In genomic region chr14:105430042-105430441, GRCh38 we compare ENCODE assay signal across 3 cellular contexts.
TF ChIP-seq lines count a peak whose summit lies in the region.

No MANE protein-coding gene starts in this region.

TF ChIP-seq in A549, 52 proteins besides CTCF, POLR2A, EP300 and RAD21:
- TF ChIP-seq JUN (IDR thresholded peaks at IDR 0.05), result no peak
- TF ChIP-seq SMC3 (IDR thresholded peaks at IDR 0.05), result no peak
- TF ChIP-seq FOXS1 (CRISPR knock-in tag; IDR thresholded peaks at IDR 0.05), result no peak
- TF ChIP-seq CHD2 (IDR thresholded peaks at IDR 0.05; ENCODE audit: low read length, partially characterized antibody), result no peak
TF ChIP-seq in A549: peak in this region for 0.

TF ChIP-seq in HCT116, 20 proteins besides CTCF, POLR2A, EP300 and RAD21:
- TF ChIP-seq SIN3A (IDR thresholded peaks at IDR 0.05; ENCODE audit: low read depth) (no peak), CEBPB (IDR thresholded peaks at IDR 0.05; ENCODE audit: low read depth) (no peak), SP1 (IDR thresholded peaks at IDR 0.05; ENCODE audit: low read depth) (no peak), FOSL1 (IDR thresholded peaks at IDR 0.05; ENCODE audit: low read depth) (no peak), ELF1 (IDR thresholded peaks at IDR 0.05; ENCODE audit: borderline replicate concordance, low read depth) (no peak), ZNF274 (IDR thresholded peaks at IDR 0.05; ENCODE audit: low read depth, low read length) (no peak), TCF7L2 (IDR thresholded peaks at IDR 0.05; ENCODE audit: borderline replicate concordance, extremely low read depth, insufficient read depth, insufficient read length) (no peak), JUND (IDR thresholded peaks at IDR 0.05) (no peak), EZH2phosphoT487 (IDR thresholded peaks at IDR 0.05; ENCODE audit: borderline replicate concordance) (no peak)
- TF ChIP-seq, protein P1, sequence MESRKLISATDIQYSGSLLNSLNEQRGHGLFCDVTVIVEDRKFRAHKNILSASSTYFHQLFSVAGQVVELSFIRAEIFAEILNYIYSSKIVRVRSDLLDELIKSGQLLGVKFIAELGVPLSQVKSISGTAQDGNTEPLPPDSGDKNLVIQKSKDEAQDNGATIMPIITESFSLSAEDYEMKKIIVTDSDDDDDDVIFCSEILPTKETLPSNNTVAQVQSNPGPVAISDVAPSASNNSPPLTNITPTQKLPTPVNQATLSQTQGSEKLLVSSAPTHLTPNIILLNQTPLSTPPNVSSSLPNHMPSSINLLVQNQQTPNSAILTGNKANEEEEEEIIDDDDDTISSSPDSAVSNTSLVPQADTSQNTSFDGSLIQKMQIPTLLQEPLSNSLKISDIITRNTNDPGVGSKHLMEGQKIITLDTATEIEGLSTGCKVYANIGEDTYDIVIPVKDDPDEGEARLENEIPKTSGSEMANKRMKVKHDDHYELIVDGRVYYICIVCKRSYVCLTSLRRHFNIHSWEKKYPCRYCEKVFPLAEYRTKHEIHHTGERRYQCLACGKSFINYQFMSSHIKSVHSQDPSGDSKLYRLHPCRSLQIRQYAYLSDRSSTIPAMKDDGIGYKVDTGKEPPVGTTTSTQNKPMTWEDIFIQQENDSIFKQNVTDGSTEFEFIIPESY (IDR thresholded peaks at IDR 0.05; ENCODE audit: extremely low read depth, insufficient replicate concordance, low read length), result no peak
- TF ChIP-seq, protein P2, sequence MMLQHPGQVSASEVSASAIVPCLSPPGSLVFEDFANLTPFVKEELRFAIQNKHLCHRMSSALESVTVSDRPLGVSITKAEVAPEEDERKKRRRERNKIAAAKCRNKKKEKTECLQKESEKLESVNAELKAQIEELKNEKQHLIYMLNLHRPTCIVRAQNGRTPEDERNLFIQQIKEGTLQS (IDR thresholded peaks at IDR 0.05), result no peak
- TF ChIP-seq, protein P3, sequence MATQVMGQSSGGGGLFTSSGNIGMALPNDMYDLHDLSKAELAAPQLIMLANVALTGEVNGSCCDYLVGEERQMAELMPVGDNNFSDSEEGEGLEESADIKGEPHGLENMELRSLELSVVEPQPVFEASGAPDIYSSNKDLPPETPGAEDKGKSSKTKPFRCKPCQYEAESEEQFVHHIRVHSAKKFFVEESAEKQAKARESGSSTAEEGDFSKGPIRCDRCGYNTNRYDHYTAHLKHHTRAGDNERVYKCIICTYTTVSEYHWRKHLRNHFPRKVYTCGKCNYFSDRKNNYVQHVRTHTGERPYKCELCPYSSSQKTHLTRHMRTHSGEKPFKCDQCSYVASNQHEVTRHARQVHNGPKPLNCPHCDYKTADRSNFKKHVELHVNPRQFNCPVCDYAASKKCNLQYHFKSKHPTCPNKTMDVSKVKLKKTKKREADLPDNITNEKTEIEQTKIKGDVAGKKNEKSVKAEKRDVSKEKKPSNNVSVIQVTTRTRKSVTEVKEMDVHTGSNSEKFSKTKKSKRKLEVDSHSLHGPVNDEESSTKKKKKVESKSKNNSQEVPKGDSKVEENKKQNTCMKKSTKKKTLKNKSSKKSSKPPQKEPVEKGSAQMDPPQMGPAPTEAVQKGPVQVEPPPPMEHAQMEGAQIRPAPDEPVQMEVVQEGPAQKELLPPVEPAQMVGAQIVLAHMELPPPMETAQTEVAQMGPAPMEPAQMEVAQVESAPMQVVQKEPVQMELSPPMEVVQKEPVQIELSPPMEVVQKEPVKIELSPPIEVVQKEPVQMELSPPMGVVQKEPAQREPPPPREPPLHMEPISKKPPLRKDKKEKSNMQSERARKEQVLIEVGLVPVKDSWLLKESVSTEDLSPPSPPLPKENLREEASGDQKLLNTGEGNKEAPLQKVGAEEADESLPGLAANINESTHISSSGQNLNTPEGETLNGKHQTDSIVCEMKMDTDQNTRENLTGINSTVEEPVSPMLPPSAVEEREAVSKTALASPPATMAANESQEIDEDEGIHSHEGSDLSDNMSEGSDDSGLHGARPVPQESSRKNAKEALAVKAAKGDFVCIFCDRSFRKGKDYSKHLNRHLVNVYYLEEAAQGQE (IDR thresholded peaks at IDR 0.05; ENCODE audit: low read depth), result no peak
TF ChIP-seq in HCT116: peak in this region for 0.

TF ChIP-seq in endothelial cell of umbilical vein, 7 proteins besides CTCF, POLR2A, EP300 and RAD21:
- TF ChIP-seq GATA2 (IDR thresholded peaks at IDR 0.05; ENCODE audit: insufficient read depth, insufficient read length, low read depth, low read length) (no peak), FOS (IDR thresholded peaks at IDR 0.05; ENCODE audit: borderline replicate concordance, insufficient read depth, low read length) (peak; percentile 25), JUN (IDR thresholded peaks at IDR 0.05; ENCODE audit: borderline replicate concordance, insufficient read depth, insufficient read length, low read depth) (no peak), EZH2 (IDR thresholded peaks at IDR 0.05; ENCODE audit: borderline replicate concordance, low read depth, low read length, severe bottlenecking) (no peak)
